ENCODE assay signal across 1 cellular context in genomic region chr3:4726549-4726948, GRCh38.
TF ChIP-seq lines count a peak whose summit lies in the region.

No MANE protein-coding gene starts in this region.

TF ChIP-seq in GM23338, 12 proteins besides CTCF, POLR2A, EP300 and RAD21:
- TF ChIP-seq ZNF462 (CRISPR knock-in tag; IDR thresholded peaks at IDR 0.05) (no peak), REST (IDR thresholded peaks at IDR 0.05; ENCODE audit: unreplicated experiment) (no peak), NANOG (IDR thresholded peaks at IDR 0.05; ENCODE audit: borderline replicate concordance) (no peak), JUNB (IDR thresholded peaks at IDR 0.05; ENCODE audit: unreplicated experiment) (no peak), ZNF331 (CRISPR knock-in tag; IDR thresholded peaks at IDR 0.05; ENCODE audit: low read depth) (no peak), CREB1 (CRISPR knock-in tag; IDR thresholded peaks at IDR 0.05; ENCODE audit: low read depth) (no peak), STAT1 (IDR thresholded peaks at IDR 0.05; ENCODE audit: unreplicated experiment) (no peak), ZNF114 (CRISPR knock-in tag; IDR thresholded peaks at IDR 0.05) (no peak), EZH2 (IDR thresholded peaks at IDR 0.05; ENCODE audit: low read depth, unreplicated experiment) (no peak), EZH2phosphoT487 (IDR thresholded peaks at IDR 0.05; ENCODE audit: unreplicated experiment) (no peak)
